ENCODE assay signal across 16 cellular contexts in the genomic region with DNA sequence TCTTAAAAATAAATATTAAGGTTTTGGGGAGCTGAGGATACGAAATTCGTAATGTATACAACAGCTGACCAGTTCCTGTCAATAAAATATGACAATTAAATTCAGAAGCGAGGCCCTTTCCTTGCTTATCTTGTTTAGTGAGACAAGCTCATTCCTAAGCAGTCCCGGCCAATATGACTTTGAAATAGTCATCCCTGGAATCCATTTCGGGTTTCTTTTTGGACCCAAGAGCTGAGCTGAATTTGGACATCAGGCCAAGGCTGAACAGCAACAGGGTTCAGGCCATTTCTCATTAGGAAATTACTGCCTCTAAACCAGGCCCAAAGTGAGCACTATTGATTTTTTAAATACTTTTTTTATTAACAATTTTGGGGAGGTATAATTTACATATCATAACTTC. TPM values are rescaled to one million over a fixed set of nuclear protein-coding genes. Genes with fewer than 3 reads are reported as not detected.
A peak's percentile ranks its signal among the peaks of the same experiment; 100 is the strongest.
DNase-seq lines count a peak whose midpoint lies in the region; ATAC-seq and TF ChIP-seq lines count a peak whose summit lies in the region.
"Had no signal": no experiment of that assay in that cellular context is flagged by ENCODE, and none has a peak within 500 bp of the region (broad histone marks: within the 10 kb centered on the region; RNA-seq: fewer than 3 reads in every experiment).

No MANE protein-coding gene starts in this region.

- no peak overlapping the region for H4K8ac ChIP-seq in mesenchymal stem cell (ENCODE audit: low read length)

- no peaks in the 10 kb centered on the region for H3K4me1 ChIP-seq in mesenchymal stem cell (ENCODE audit: control insufficient read depth, insufficient read depth, low read depth, low read length)
- no peaks in the 10 kb centered on the region for H3K4me1 ChIP-seq in vagina
- H3K4me1 ChIP-seq: A549, Caco-2, HAP-1 had no signal

- DNase-seq in NCI-H82 (lab: John Stamatoyannopoulos, UW) = peak; percentile 37
- no peak for DNase-seq in NCI-H82 treated with DMSO at 0.1 percent for 48 hours (lab: John Stamatoyannopoulos, UW; ENCODE audit: unreplicated experiment)
- DNase-seq in WTC11 (ENCODE audit: low spot score) = no peak
- DNase-seq in mesenchymal stem cell = no peak
- no peak for DNase-seq in vagina (ENCODE audit: extremely low spot score in 2 of 2)
- no peak for DNase-seq in natural killer cell
- no peak for DNase-seq in AG08395 (ENCODE audit: low spot score)
- DNase-seq: AML-193; Caco-2; CD4-positive, alpha-beta T cell; IMR-90 had no signal

- WGBS in mesenchymal stem cell = 88% methylated on average over 5 of the region's 5 CpGs

- H3K27ac ChIP-seq in mesenchymal stem cell (ENCODE audit: low read length, poor library complexity, severe bottlenecking) (no peak overlapping the region), vagina (no peak overlapping the region)
- H3K27ac ChIP-seq: 22Rv1, A549, C4-2B, HL-60 had no signal

- TF ChIP-seq CTCF in WTC11 (IDR thresholded peaks at IDR 0.05) (no peak), vagina (IDR thresholded peaks at IDR 0.05) (no peak), natural killer cell (IDR thresholded peaks at IDR 0.05) (no peak)

- H3K27ac Mint-ChIP-seq in WTC11 (no peak overlapping the region), natural killer cell (no peak overlapping the region)
- H3K27ac Mint-ChIP-seq: CD4-positive, alpha-beta T cell had no signal

- H3K9me3 ChIP-seq in mesenchymal stem cell (ENCODE audit: control insufficient read depth, low read length) = no peaks in the 10 kb centered on the region
- no peaks in the 10 kb centered on the region for H3K9me3 ChIP-seq in vagina
- H3K9me3 ChIP-seq: Caco-2, HAP-1 had no signal

- no peak overlapping the region for H3K18ac ChIP-seq in mesenchymal stem cell (ENCODE audit: low read depth in 1 of 2, low read length in 2 of 2)

- peaks cover 22% of the 10 kb centered on the region for H3K36me3 Mint-ChIP-seq in WTC11
- no peaks in the 10 kb centered on the region for H3K36me3 Mint-ChIP-seq in natural killer cell

- H3K4me3 Mint-ChIP-seq in WTC11 (no peak overlapping the region), natural killer cell (no peak overlapping the region)
- H3K4me3 Mint-ChIP-seq: CD4-positive, alpha-beta T cell had no signal

- no peak overlapping the region for H2BK15ac ChIP-seq in mesenchymal stem cell (ENCODE audit: low read depth, poor library complexity, severe bottlenecking)

- H3K9me3 Mint-ChIP-seq in WTC11 = peaks cover 36% of the 10 kb centered on the region
- peaks cover 4 to 7% of the 10 kb centered on the region in 2 donors for H3K9me3 Mint-ChIP-seq in natural killer cell
- H3K9me3 Mint-ChIP-seq: CD4-positive, alpha-beta T cell had no signal

- H3K4ac ChIP-seq in mesenchymal stem cell (ENCODE audit: low read depth in 1 of 2, low read length in 2 of 2) = no peak overlapping the region

- H3K4me1 Mint-ChIP-seq in WTC11 (peaks cover 39% of the 10 kb centered on the region), natural killer cell (no peaks in the 10 kb centered on the region)

- no peak overlapping the region for H3K23ac ChIP-seq in mesenchymal stem cell (ENCODE audit: low read length in 2 of 2)

- no peak overlapping the region for H2BK120ac ChIP-seq in mesenchymal stem cell (ENCODE audit: low read depth, low read length)

- no peak overlapping the region for H2AFZ ChIP-seq in mesenchymal stem cell (ENCODE audit: low read depth, low read length)

- no peak overlapping the region for H3K14ac ChIP-seq in mesenchymal stem cell (ENCODE audit: low read length in 2 of 2)

- intact Hi-C loops in vagina (cut with DNase I) = no loop called here
- intact Hi-C loops in natural killer cell (cut with micrococcal nuclease) = no loop called here

- no peak overlapping the region for H4K91ac ChIP-seq in mesenchymal stem cell (ENCODE audit: low read length)

- CTCF ChIA-PET in WTC11 (lab: Charles Lee) = interaction anchor here (0.5 to 0.7 kb wide), 2 partner anchors 123 to 590 kb away, joined by 3 to 4 read pairs; no protein-coding TSS in a partner anchor

- H2BK12ac ChIP-seq in mesenchymal stem cell (ENCODE audit: low read length in 2 of 2) = no peak overlapping the region

- no peaks in the 10 kb centered on the region for H3K79me1 ChIP-seq in mesenchymal stem cell (replicated peaks; ENCODE audit: low read length, poor library complexity, severe bottlenecking)

- no peaks in the 10 kb centered on the region for H3K27me3 Mint-ChIP-seq in WTC11 (ENCODE audit: low read depth)
- H3K27me3 Mint-ChIP-seq in natural killer cell (ENCODE audit: low read depth in 2 of 2) = peaks cover 0 to 2% of the 10 kb centered on the region in 2 donors
- H3K27me3 Mint-ChIP-seq: CD4-positive, alpha-beta T cell had no signal

- no peak for ATAC-seq in WTC11
- ATAC-seq in natural killer cell = no peak

- no peaks in the 10 kb centered on the region for H3K27me3 ChIP-seq in mesenchymal stem cell (ENCODE audit: control insufficient read depth in 1 of 2, insufficient read depth in 1 of 2, low read length in 2 of 2)
- H3K27me3 ChIP-seq in vagina = no peaks in the 10 kb centered on the region

- H3K4me3 ChIP-seq in mesenchymal stem cell (ENCODE audit: insufficient read depth in 1 of 2, low read depth in 1 of 2, low read length in 2 of 2) (no peak overlapping the region), vagina (no peak overlapping the region)
- H3K4me3 ChIP-seq: A549, HAP-1 had no signal

- no peak overlapping the region for H2BK5ac ChIP-seq in mesenchymal stem cell (ENCODE audit: low read depth, low read length, poor library complexity, severe bottlenecking)

- no peak overlapping the region for H2AK5ac ChIP-seq in mesenchymal stem cell (ENCODE audit: low read length, severe bottlenecking)

- H3K9ac ChIP-seq in mesenchymal stem cell (ENCODE audit: low read length) = peak overlapping the region; percentile 7

- no peak overlapping the region for H3K4me2 ChIP-seq in mesenchymal stem cell (ENCODE audit: low read length, poor library complexity, severe bottlenecking)
- H3K4me2 ChIP-seq: A549 had no signal

- POLR2A ChIA-PET in WTC11 (lab: Charles Lee) = no interaction called here

- no peak for TF ChIP-seq POLR2A in vagina (IDR thresholded peaks at IDR 0.05)

- H3K36me3 ChIP-seq in mesenchymal stem cell (ENCODE audit: control insufficient read depth in 1 of 2, insufficient read depth in 2 of 2, low read depth in 1 of 2, low read length in 2 of 2) (no peaks in the 10 kb centered on the region), vagina (no peaks in the 10 kb centered on the region)
- H3K36me3 ChIP-seq: HAP-1 had no signal

TF ChIP-seq in WTC11, 78 proteins besides CTCF, POLR2A, EP300 and RAD21:
- TF ChIP-seq, protein P1, sequence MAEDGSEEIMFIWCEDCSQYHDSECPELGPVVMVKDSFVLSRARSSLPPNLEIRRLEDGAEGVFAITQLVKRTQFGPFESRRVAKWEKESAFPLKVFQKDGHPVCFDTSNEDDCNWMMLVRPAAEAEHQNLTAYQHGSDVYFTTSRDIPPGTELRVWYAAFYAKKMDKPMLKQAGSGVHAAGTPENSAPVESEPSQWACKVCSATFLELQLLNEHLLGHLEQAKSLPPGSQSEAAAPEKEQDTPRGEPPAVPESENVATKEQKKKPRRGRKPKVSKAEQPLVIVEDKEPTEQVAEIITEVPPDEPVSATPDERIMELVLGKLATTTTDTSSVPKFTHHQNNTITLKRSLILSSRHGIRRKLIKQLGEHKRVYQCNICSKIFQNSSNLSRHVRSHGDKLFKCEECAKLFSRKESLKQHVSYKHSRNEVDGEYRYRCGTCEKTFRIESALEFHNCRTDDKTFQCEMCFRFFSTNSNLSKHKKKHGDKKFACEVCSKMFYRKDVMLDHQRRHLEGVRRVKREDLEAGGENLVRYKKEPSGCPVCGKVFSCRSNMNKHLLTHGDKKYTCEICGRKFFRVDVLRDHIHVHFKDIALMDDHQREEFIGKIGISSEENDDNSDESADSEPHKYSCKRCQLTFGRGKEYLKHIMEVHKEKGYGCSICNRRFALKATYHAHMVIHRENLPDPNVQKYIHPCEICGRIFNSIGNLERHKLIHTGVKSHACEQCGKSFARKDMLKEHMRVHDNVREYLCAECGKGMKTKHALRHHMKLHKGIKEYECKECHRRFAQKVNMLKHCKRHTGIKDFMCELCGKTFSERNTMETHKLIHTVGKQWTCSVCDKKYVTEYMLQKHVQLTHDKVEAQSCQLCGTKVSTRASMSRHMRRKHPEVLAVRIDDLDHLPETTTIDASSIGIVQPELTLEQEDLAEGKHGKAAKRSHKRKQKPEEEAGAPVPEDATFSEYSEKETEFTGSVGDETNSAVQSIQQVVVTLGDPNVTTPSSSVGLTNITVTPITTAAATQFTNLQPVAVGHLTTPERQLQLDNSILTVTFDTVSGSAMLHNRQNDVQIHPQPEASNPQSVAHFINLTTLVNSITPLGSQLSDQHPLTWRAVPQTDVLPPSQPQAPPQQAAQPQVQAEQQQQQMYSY (CRISPR knock-in tag; IDR thresholded peaks at IDR 0.05) = peak; percentile 70
- no peak for TF ChIP-seq NFATC4 (CRISPR knock-in tag; IDR thresholded peaks at IDR 0.05)
- TF ChIP-seq, protein P2, sequence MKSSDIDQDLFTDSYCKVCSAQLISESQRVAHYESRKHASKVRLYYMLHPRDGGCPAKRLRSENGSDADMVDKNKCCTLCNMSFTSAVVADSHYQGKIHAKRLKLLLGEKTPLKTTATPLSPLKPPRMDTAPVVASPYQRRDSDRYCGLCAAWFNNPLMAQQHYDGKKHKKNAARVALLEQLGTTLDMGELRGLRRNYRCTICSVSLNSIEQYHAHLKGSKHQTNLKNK (CRISPR knock-in tag; IDR thresholded peaks at IDR 0.05) = no peak
TF ChIP-seq in WTC11: peak in this region for 1.

RNA-seq across cellular contexts. Expression of a gene that starts 17.3 kb away (rescaled TPM):
- total RNA-seq in WTC11 (2021) (1.5 to 2.1 TPM (median 1.8 TPM) in 3 replicates), vagina (not detected), natural killer cell (not detected)
- polyA plus RNA-seq in mesenchymal stem cell (2013, experiment 1 of 2) = 5.4 TPM
- polyA plus RNA-seq in mesenchymal stem cell (2013, experiment 2 of 2) = 6.1 TPM
- total RNA-seq: Caco-2; CD4-positive, alpha-beta T cell had no signal
